Comparison of ENCODE assay signal across 8 cellular contexts in the genomic region with DNA sequence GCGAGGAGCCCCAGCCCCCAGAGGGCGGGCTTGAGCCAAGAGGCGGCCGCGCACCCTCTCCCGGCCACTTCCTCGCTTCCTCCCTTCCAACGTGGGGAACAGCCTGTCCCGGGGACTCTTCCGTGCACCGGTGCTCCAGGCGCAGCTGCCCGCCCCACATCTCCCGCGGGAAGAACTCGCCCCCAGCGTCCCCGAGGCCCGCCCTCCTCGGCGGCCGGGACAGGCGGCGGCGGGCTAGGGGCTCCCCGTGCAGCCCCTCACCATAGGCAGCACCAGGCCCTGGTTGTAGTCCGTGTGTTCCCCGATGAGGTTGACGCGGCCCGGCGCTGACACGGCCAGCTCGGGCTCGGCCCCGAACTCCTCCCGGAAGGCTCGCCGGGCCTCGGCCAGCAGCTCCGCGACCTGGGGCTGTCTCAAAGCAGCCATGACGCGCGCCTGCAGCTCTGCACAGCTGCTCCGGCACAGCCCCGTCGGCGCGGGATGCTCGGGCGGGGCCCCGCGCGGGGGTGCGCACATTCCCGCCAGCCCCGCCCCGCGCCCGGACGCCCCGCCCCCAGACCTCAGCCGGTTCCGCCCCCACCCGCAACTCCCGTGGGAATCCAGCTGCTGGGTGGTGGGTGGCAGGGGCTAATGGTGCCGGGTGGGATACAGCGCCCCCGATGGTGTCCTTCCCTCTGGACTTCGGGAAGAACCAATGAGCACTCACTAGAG. TPM values are rescaled to one million over a fixed set of nuclear protein-coding genes. Genes with fewer than 3 reads are reported as not detected.
DNase-seq lines count a peak whose midpoint lies in the region; ATAC-seq and TF ChIP-seq lines count a peak whose summit lies in the region.

A gene (minus strand): TSS at position 482 of the 711 bp plus-strand sequence. CDS start 56 bp downstream, at position 426.

- H3K4me1 ChIP-seq in Peyer's patch (peaks cover 7 to 25% (median 10%) of the 10 kb centered on the region in 4 donors), suprapubic skin (peaks cover 28% of the 10 kb centered on the region)

- H3K27me3 ChIP-seq in Peyer's patch (no peaks in the 10 kb centered on the region), suprapubic skin (no peaks in the 10 kb centered on the region)

- no peaks in the 10 kb centered on the region for H3K9me3 ChIP-seq in Peyer's patch
- no peaks in the 10 kb centered on the region for H3K9me3 ChIP-seq in suprapubic skin

- TF ChIP-seq POLR2A in Peyer's patch (IDR thresholded peaks at IDR 0.05) (peak; percentile 55 to 78), suprapubic skin (IDR thresholded peaks at IDR 0.05) (no peak)

- H3K4me1 Mint-ChIP-seq in nephron progenitor cell, result peaks cover 9% of the 10 kb centered on the region

- peak within 1 kb of the TSS; percentile 76 for H3K4me3 Mint-ChIP-seq in nephron progenitor cell

- DNase-seq in AG10803 (ENCODE audit: low read depth) (peak; percentile 64), Peyer's patch (peak; percentile 82 to 92 (median 88)), fibroblast of peridontal ligament (ENCODE audit: extremely low read depth) (peak; percentile 49), nephron progenitor cell (peak; percentile 80), suprapubic skin (ENCODE audit: low spot score in 2 of 2) (peak; percentile 84 to 89)
- peak; percentile 64 for DNase-seq in activated T-helper 9 cell treated with anti-CD3 and anti-CD28 coated beads, Interleukin-2, amount 50 U/mL, for 16 hours (ENCODE audit: low read depth)

- H3K4me3 ChIP-seq in AG10803 (ENCODE audit: low read length) (peak within 1 kb of the TSS; percentile 67), Peyer's patch (peak within 1 kb of the TSS; percentile 61 to 97 (median 76)), suprapubic skin (peak within 1 kb of the TSS; percentile 78)

- peaks cover 14% of the 10 kb centered on the region for H3K27me3 Mint-ChIP-seq in nephron progenitor cell (ENCODE audit: low read depth, poor library complexity)

- H3K27ac Mint-ChIP-seq in nephron progenitor cell, result no peak within 1 kb of the TSS

- TF ChIP-seq CTCF in AG10803 (conservative IDR thresholded peaks at IDR 0.05; ENCODE audit: low read length) (peak; percentile 6; the same call in 1 of the 2 replicates), Peyer's patch (IDR thresholded peaks at IDR 0.05) (peak; percentile 59 to 78 (median 66)), nephron progenitor cell (IDR thresholded peaks at IDR 0.05) (no peak), suprapubic skin (IDR thresholded peaks at IDR 0.05) (peak in 1 of 2 donors; percentile 53)

- no peaks in the 10 kb centered on the region for H3K9me3 Mint-ChIP-seq in nephron progenitor cell

- ATAC-seq in GM18868 (IDR thresholded peaks at IDR 0.05; ENCODE audit: unreplicated experiment) (peak; percentile 74), HG03280 (IDR thresholded peaks at IDR 0.05; ENCODE audit: unreplicated experiment) (peak; percentile 78)

- no peak for TF ChIP-seq EP300 in suprapubic skin (IDR thresholded peaks at IDR 0.05)

- peaks cover 0 to 8% (median 0%) of the 10 kb centered on the region in 3 donors for H3K36me3 ChIP-seq in Peyer's patch
- no peaks in the 10 kb centered on the region for H3K36me3 ChIP-seq in suprapubic skin

- no peaks in the 10 kb centered on the region for H3K36me3 Mint-ChIP-seq in nephron progenitor cell (ENCODE audit: low read depth)

- 0% methylated on average over 32 of the region's 71 CpGs for WGBS in suprapubic skin

- H3K27ac ChIP-seq in Peyer's patch, result peak within 1 kb of the TSS; percentile 77 to 93 (median 90)
- H3K27ac ChIP-seq in suprapubic skin, result peak within 1 kb of the TSS; percentile 86

RNA-seq across cellular contexts. Expression of the gene that starts here (rescaled TPM):
- total RNA-seq in Peyer's patch (10 to 100 TPM; 50.1 to 81.9 (median 64.1) TPM), suprapubic skin (10 to 100 TPM; 15.2 to 34.9 (median 22.9) TPM)

Comparison
In these comparisons a context has a peak if more than half of its experiments do, and no peak if none do; other contexts are left out.
1. Peak in every context shown above with its lines: DNase-seq, ATAC-seq, H3K4me3 ChIP-seq and H3K27ac ChIP-seq.
2. POLR2A ChIP-seq: peak in Peyer's patch (2 of 2); none in suprapubic skin (0 of 2).